18 cellular contexts compared by ENCODE assay signal in genomic region chr2:181138816-181139215, GRCh38.
DNase-seq lines count a peak whose midpoint lies in the region; ATAC-seq, FAIRE-seq and TF ChIP-seq lines count a peak whose summit lies in the region.
"Had no signal": no experiment of that assay in that cellular context is flagged by ENCODE, and none has a peak within 500 bp of the region (broad histone marks: within the 10 kb centered on the region; RNA-seq: fewer than 3 reads in every experiment).

No MANE protein-coding gene starts in this region.

- no peak overlapping the region for H2AFZ ChIP-seq in PC-9

- H3F3A ChIP-seq in PC-9 (ENCODE audit: insufficient read depth, low read depth) = no peaks in the 10 kb centered on the region

- H3K9me3 ChIP-seq in breast epithelium (no peaks in the 10 kb centered on the region), PC-9 (ENCODE audit: insufficient read depth, low read depth) (peaks cover 21% of the 10 kb centered on the region), adrenal gland (replicated peaks in 1 of 3) (no peaks in the 10 kb centered on the region)
- H3K9me3 ChIP-seq: ascending aorta had no signal

- H3K36me3 Mint-ChIP-seq in MCF 10A (ENCODE audit: insufficient read depth, unreplicated experiment) = no peaks in the 10 kb centered on the region

- TF ChIP-seq CTCF in MCF 10A (IDR thresholded peaks at IDR 0.05; ENCODE audit: unreplicated experiment) (no peak), breast epithelium (IDR thresholded peaks at IDR 0.05) (no peak), PC-9 (conservative IDR thresholded peaks at IDR 0.05) (no peak), bronchial epithelial cell (IDR thresholded peaks at IDR 0.05; ENCODE audit: insufficient read depth, low read length, severe bottlenecking) (no peak), adrenal gland (IDR thresholded peaks at IDR 0.05) (no peak), GM10248 (IDR thresholded peaks at IDR 0.05; ENCODE audit: control extremely low read depth, extremely low read depth, low read depth, missing control alignments) (no peak)

- no peaks in the 10 kb centered on the region for H3K27me3 Mint-ChIP-seq in MCF 10A (ENCODE audit: insufficient read depth, unreplicated experiment)

- no peak for ATAC-seq in left cardiac atrium
- ATAC-seq: GM12878 had no signal

- H3K9me2 ChIP-seq in PC-9 (ENCODE audit: insufficient read depth) = no peaks in the 10 kb centered on the region

- CTCF ChIA-PET in MCF 10A (lab: Yijun Ruan, JAX) = no interaction called here
- CTCF ChIA-PET in PC-9 (lab: Charles Lee) = no interaction called here
- CTCF ChIA-PET in GM10248 (lab: Yijun Ruan, JAX) = no interaction called here

- no peak overlapping the region for H3K27ac Mint-ChIP-seq in MCF 10A (ENCODE audit: low read depth, unreplicated experiment)

- BruUV-seq in MCF 10A (replicated peaks; lab: Mats Ljungman, UMichigan) (no TSS peak), PC-9 (replicated peaks; lab: Mats Ljungman, UMichigan) (no TSS peak)

- H3K27ac ChIP-seq in breast epithelium (no peak overlapping the region), PC-9 (no peak overlapping the region), adrenal gland (no peak overlapping the region)
- H3K27ac ChIP-seq: ascending aorta had no signal

- no peak overlapping the region for H3K4me3 ChIP-seq in breast epithelium
- H3K4me3 ChIP-seq in PC-9 = no peak overlapping the region
- H3K4me3 ChIP-seq in bronchial epithelial cell (ENCODE audit: low read depth, low read length) = no peak overlapping the region
- H3K4me3 ChIP-seq in adrenal gland = no peak overlapping the region
- H3K4me3 ChIP-seq: ascending aorta, GM12878 had no signal

- H3K36me3 ChIP-seq in breast epithelium (no peaks in the 10 kb centered on the region), PC-9 (ENCODE audit: low read depth) (no peaks in the 10 kb centered on the region), bronchial epithelial cell (ENCODE audit: control insufficient read depth, insufficient read depth, low read length) (no peaks in the 10 kb centered on the region), adrenal gland (replicated peaks in 1 of 2) (no peaks in the 10 kb centered on the region)
- H3K36me3 ChIP-seq: ascending aorta had no signal

- 55 to 77% (median 69%) methylated on average over 3 of the region's 3 CpGs for WGBS in adrenal gland, 4 donors

- DNase-seq in MCF 10A (ENCODE audit: unreplicated experiment) (peak; percentile 86), breast epithelium (ENCODE audit: low spot score in 2 of 2) (no peak), PC-9 (peak; percentile 6 to 49), bronchial epithelial cell (ENCODE audit: low read depth) (peak; percentile 59), adrenal gland (no peak), left cardiac atrium (no peak), GM10248 (ENCODE audit: extremely low spot score) (no peak), NCI-H774 (lab: John Stamatoyannopoulos, UW) (no peak)
- DNase-seq: activated CD8-positive, alpha-beta memory T cell treated with anti-CD3 and anti-CD28 coated beads, Interleukin-2, amount 50 U/mL, for 4 hours; DND-41; effector CD8-positive, alpha-beta T cell; head of caudate nucleus; NCI-H524; Right ventricle myocardium superior; stimulated activated CD4-positive, alpha-beta T cell treated with anti-CD3 and anti-CD28 coated beads, Interleukin-2, amount 100 ng/mL, for 24 hours; trophoblast cell had no signal

- FAIRE-seq in bronchial epithelial cell (lab: Jason Lieb, UNC) = no peak
- FAIRE-seq: GM12878 had no signal

- no peak overlapping the region for H3K4me3 Mint-ChIP-seq in MCF 10A (ENCODE audit: unreplicated experiment)

- no peaks in the 10 kb centered on the region for H3K27me3 ChIP-seq in breast epithelium
- H3K27me3 ChIP-seq in PC-9 (ENCODE audit: insufficient read depth, low read depth) = no peaks in the 10 kb centered on the region
- no peaks in the 10 kb centered on the region for H3K27me3 ChIP-seq in bronchial epithelial cell (ENCODE audit: control insufficient read depth, insufficient read depth, low read length)
- no peaks in the 10 kb centered on the region for H3K27me3 ChIP-seq in adrenal gland
- H3K27me3 ChIP-seq: ascending aorta had no signal

- intact Hi-C loops in MCF 10A (cut with micrococcal nuclease) = no loop called here
- intact Hi-C loops in breast epithelium (cut with DNase I; ENCODE audit: low total_unique reads) = no loop called here
- intact Hi-C loops in PC-9 (cut with micrococcal nuclease; ENCODE audit: unreplicated experiment) = loop anchor here (10.0 kb wide), 1 partner anchor 156 kb away; no protein-coding TSS in a partner anchor
- intact Hi-C loops in adrenal gland (cut with DNase I) = no loop called here
- intact Hi-C loops in left cardiac atrium (cut with DNase I) = no loop called here

- POLR2A ChIA-PET in MCF 10A (lab: Yijun Ruan, JAX) = interaction anchor here (0.7 kb wide), 1 partner anchor 391 kb away, joined by 3 read pairs; no protein-coding TSS in a partner anchor
- POLR2A ChIA-PET in PC-9 (lab: Charles Lee; ENCODE audit: unreplicated experiment) = no interaction called here
- POLR2A ChIA-PET in GM10248 (lab: Yijun Ruan, JAX) = no interaction called here

- H4K20me1 ChIP-seq in PC-9 (ENCODE audit: insufficient read depth) = no peaks in the 10 kb centered on the region

- H3K4me2 ChIP-seq in PC-9 = 0 out of 2 replicates have a peak overlapping the region, but pooled peaks have one; percentile 8

- no peaks in the 10 kb centered on the region for H3K9me3 Mint-ChIP-seq in MCF 10A (ENCODE audit: unreplicated experiment)

- peaks cover 8% of the 10 kb centered on the region for H3K4me1 Mint-ChIP-seq in MCF 10A (ENCODE audit: insufficient read depth, unreplicated experiment)

- TF ChIP-seq POLR2A in breast epithelium (IDR thresholded peaks at IDR 0.05) (no peak), adrenal gland (IDR thresholded peaks at IDR 0.05) (no peak)

- H3K79me2 ChIP-seq in PC-9 (ENCODE audit: low read depth) = no peaks in the 10 kb centered on the region

- H3K4me1 ChIP-seq in breast epithelium = no peaks in the 10 kb centered on the region
- peaks cover 24% of the 10 kb centered on the region for H3K4me1 ChIP-seq in PC-9 (replicated peaks; ENCODE audit: insufficient read depth)
- no peaks in the 10 kb centered on the region for H3K4me1 ChIP-seq in adrenal gland (replicated peaks in 1 of 2)
- H3K4me1 ChIP-seq: ascending aorta had no signal

Comparison
In these comparisons a context has a peak if more than half of its experiments do, and no peak if none do; other contexts are left out.
1. DNase-seq: peak in MCF 10A (single experiment), PC-9 (2 of 2) and bronchial epithelial cell (single experiment); none in breast epithelium (0 of 2), adrenal gland (0 of 7), left cardiac atrium (single experiment), GM10248 (single experiment) and NCI-H774 (single experiment).